17 cellular contexts compared by ENCODE assay signal in genomic region chr11:19963697-19964340, GRCh38.
DNase-seq lines count a peak whose midpoint lies in the region; ATAC-seq and TF ChIP-seq lines count a peak whose summit lies in the region.
"Had no signal": no experiment of that assay in that cellular context is flagged by ENCODE, and none has a peak within 500 bp of the region (broad histone marks: within the 10 kb centered on the region; RNA-seq: fewer than 3 reads in every experiment).

No MANE protein-coding gene starts in this region.

- no peak for TF ChIP-seq POLR2A in testis (IDR thresholded peaks at IDR 0.05)

- DNase-seq in NCI-H510A treated with DMSO at 0.1 percent for 48 hours (lab: John Stamatoyannopoulos, UW) (peak; percentile 22), NCI-H510A (lab: John Stamatoyannopoulos, UW) (no peak), astrocyte of the spinal cord (ENCODE audit: low read depth, low spot score) (peak; percentile 36), osteocyte (ENCODE audit: extremely low spot score, unreplicated experiment) (no peak), testis (no peak)
- peak; percentile 7 for DNase-seq in Jurkat, Clone E6-1 (ENCODE audit: low read depth, low spot score)
- no peak for DNase-seq in stimulated activated CD4-positive, alpha-beta T cell treated with anti-CD3 and anti-CD28 coated beads, Interleukin-4, amount 100 ng/mL, for 1 hour
- DNase-seq: amygdala; CD4-positive, CD25-positive, alpha-beta regulatory T cell; colonic mucosa; NCI-H2171 treated with DMSO at 0.1 percent for 48 hours; occipital lobe; SK-N-SH had no signal

- in situ Hi-C loops in astrocyte of the spinal cord (cut with HindIII; ENCODE audit: low sequenced_read_pairs): no loop called here

- no peaks in the 10 kb centered on the region for H3K36me3 ChIP-seq in testis (ENCODE audit: low read depth, missing control alignments)
- H3K36me3 ChIP-seq: colonic mucosa had no signal

- WGBS in testis, 2 donors: 93 to 94% methylated on average over 12 of the region's 12 CpGs

- H3K9me3 ChIP-seq in testis: no peaks in the 10 kb centered on the region
- H3K9me3 ChIP-seq: colonic mucosa, SK-N-SH had no signal

- no peak overlapping the region for H3K4me3 Mint-ChIP-seq in osteocyte (ENCODE audit: unreplicated experiment)
- H3K4me3 Mint-ChIP-seq: CD4-positive, CD25-positive, alpha-beta regulatory T cell had no signal

- H3K4me1 Mint-ChIP-seq in osteocyte (ENCODE audit: unreplicated experiment): peaks cover 17% of the 10 kb centered on the region

- intact Hi-C loops in testis (cut with DNase I; ENCODE audit: low total_unique reads): loop anchor here (10.0 kb wide), 1 partner anchor 529 kb away; no protein-coding TSS in a partner anchor

- no peak overlapping the region for H3K4me3 ChIP-seq in Jurkat, Clone E6-1 (ENCODE audit: low read length)
- no peak overlapping the region for H3K4me3 ChIP-seq in astrocyte of the spinal cord (ENCODE audit: low read depth, low read length)
- H3K4me3 ChIP-seq in testis: no peak overlapping the region
- H3K4me3 ChIP-seq: colonic mucosa, smooth muscle cell had no signal

- H3K27ac ChIP-seq in testis: no peak overlapping the region
- H3K27ac ChIP-seq: 22Rv1, colonic mucosa had no signal

- H3K36me3 Mint-ChIP-seq in osteocyte (ENCODE audit: unreplicated experiment): peaks cover 14% of the 10 kb centered on the region
- H3K36me3 Mint-ChIP-seq: CD4-positive, CD25-positive, alpha-beta regulatory T cell had no signal

- H3K4me1 ChIP-seq in testis: peaks cover 3% of the 10 kb centered on the region
- H3K4me1 ChIP-seq: colonic mucosa had no signal

- H3K9me3 Mint-ChIP-seq in osteocyte (ENCODE audit: unreplicated experiment): no peaks in the 10 kb centered on the region

- H3K27ac Mint-ChIP-seq in osteocyte (ENCODE audit: unreplicated experiment): peak overlapping the region; percentile 38
- H3K27ac Mint-ChIP-seq: CD4-positive, CD25-positive, alpha-beta regulatory T cell had no signal

- ATAC-seq in GM21717 (IDR thresholded peaks at IDR 0.05; ENCODE audit: unreplicated experiment): no peak
- ATAC-seq: HCT116 had no signal

- H3K27me3 Mint-ChIP-seq in osteocyte (ENCODE audit: unreplicated experiment): no peaks in the 10 kb centered on the region

- TF ChIP-seq CTCF in astrocyte of the spinal cord (IDR thresholded peaks at IDR 0.05; ENCODE audit: low read depth, low read length) (no peak), osteocyte (IDR thresholded peaks at IDR 0.05) (no peak), testis (IDR thresholded peaks at IDR 0.05) (no peak)

- no peaks in the 10 kb centered on the region for H3K27me3 ChIP-seq in testis
- H3K27me3 ChIP-seq: colonic mucosa had no signal

Comparison
In these comparisons a context has a peak if more than half of its experiments do, and no peak if none do; other contexts are left out.
1. DNase-seq: peak in NCI-H510A treated with DMSO at 0.1 percent for 48 hours (single experiment), Jurkat, Clone E6-1 (single experiment) and astrocyte of the spinal cord (single experiment); none in NCI-H510A (single experiment), osteocyte (single experiment), testis (single experiment) and stimulated activated CD4-positive, alpha-beta T cell treated with anti-CD3 and anti-CD28 coated beads, Interleukin-4, amount 100 ng/mL, for 1 hour (single experiment).